In the genomic region with DNA sequence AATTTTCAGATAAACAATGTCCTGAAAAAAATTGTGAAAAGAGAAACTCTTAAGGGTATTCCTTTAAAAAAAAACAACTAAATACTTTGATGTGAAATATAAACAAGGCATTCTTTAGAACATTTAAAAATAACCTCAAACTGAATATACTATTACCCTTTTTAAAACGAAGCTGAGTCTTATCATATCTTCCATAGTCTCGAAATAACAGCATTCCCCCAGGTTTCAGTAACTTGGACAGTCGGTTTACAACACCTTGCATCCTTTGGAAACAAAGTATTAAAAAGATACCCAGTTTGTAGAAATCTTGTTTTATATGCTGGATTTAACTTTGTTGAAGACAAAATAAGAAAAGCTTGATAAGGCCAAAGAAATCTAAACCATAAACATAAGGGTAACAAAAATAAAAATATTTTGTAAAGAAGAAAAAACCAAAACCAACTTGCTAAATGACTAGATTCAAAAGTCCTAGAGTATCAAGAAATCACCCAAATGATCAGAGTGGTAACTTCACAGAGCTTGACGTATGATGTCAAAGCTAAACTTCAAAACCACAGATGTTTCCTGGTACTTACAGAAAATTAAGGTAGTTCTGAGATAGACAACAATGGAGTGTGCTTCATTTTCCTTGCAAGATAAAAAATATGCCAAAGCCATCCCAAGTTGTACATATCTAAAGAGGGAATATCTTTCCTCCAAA, we compare ENCODE assay signal across 13 cellular contexts.
DNase-seq lines count a peak whose midpoint lies in the region; ATAC-seq and TF ChIP-seq lines count a peak whose summit lies in the region.
"Had no signal": no experiment of that assay in that cellular context is flagged by ENCODE, and none has a peak within 500 bp of the region (broad histone marks: within the 10 kb centered on the region; RNA-seq: fewer than 3 reads in every experiment).

No MANE protein-coding gene starts in this region.

- no peaks in the 10 kb centered on the region for H3K27me3 Mint-ChIP-seq in CD4-positive, alpha-beta T cell

- no peaks in the 10 kb centered on the region for H3K9me3 Mint-ChIP-seq in CD4-positive, alpha-beta T cell

- peak overlapping the region; percentile 52 for H3K4me3 Mint-ChIP-seq in CD4-positive, alpha-beta T cell

- CTCF ChIA-PET in CD4-positive, alpha-beta T cell (lab: Charles Lee) = interaction anchor here (1.3 kb wide), 1 partner anchor 9 kb away, joined by 4 read pairs; no protein-coding TSS in a partner anchor

- DNase-seq in CD4-positive, alpha-beta T cell = no peak
- peak; percentile 62 for DNase-seq in central memory CD4-positive, alpha-beta T cell
- DNase-seq in SHP77 (lab: John Stamatoyannopoulos, UW) = no peak
- DNase-seq: C1 segment of cervical spinal cord; stimulated activated CD4-positive, alpha-beta T cell treated with anti-CD3 and anti-CD28 coated beads, Interleukin-4, amount 100 ng/mL, for 1 hour; thyroid gland had no signal

- peak; percentile 94 for ATAC-seq in CD4-positive, alpha-beta T cell (ENCODE audit: poor library complexity)
- ATAC-seq in GM19035 (IDR thresholded peaks at IDR 0.05; ENCODE audit: unreplicated experiment) (peak; percentile 38), HG03565 (IDR thresholded peaks at IDR 0.05; ENCODE audit: unreplicated experiment) (peak; percentile 55), HG03159 (IDR thresholded peaks at IDR 0.05; ENCODE audit: unreplicated experiment) (no peak), GM21367 (IDR thresholded peaks at IDR 0.05; ENCODE audit: unreplicated experiment) (no peak), HG02588 (IDR thresholded peaks at IDR 0.05; ENCODE audit: unreplicated experiment) (no peak)
- ATAC-seq: esophagus mucosa had no signal

- no peaks in the 10 kb centered on the region for H3K9me3 ChIP-seq in CD4-positive, alpha-beta T cell (ENCODE audit: control insufficient read depth, low read length)
- H3K9me3 ChIP-seq: MG63, thyroid gland had no signal

- POLR2A ChIA-PET in CD4-positive, alpha-beta T cell (lab: Charles Lee) = interaction anchor here (1.2 to 2.6 kb wide), 6 partner anchors 8 to 166 kb away, joined by 3 to 14 read pairs (median 7); a partner anchor contains a TSS

- peak overlapping the region; percentile 72 for H3K27ac Mint-ChIP-seq in CD4-positive, alpha-beta T cell

- peaks cover 49% of the 10 kb centered on the region for H3K4me1 Mint-ChIP-seq in CD4-positive, alpha-beta T cell (ENCODE audit: low read depth)

- no peaks in the 10 kb centered on the region for H3K27me3 ChIP-seq in CD4-positive, alpha-beta T cell (ENCODE audit: control insufficient read depth, insufficient read depth, low read length)
- H3K27me3 ChIP-seq: MG63, thyroid gland had no signal

- H3K27ac ChIP-seq in CD4-positive, alpha-beta T cell (ENCODE audit: low read depth, low read length) = no peak overlapping the region
- H3K27ac ChIP-seq: thyroid gland had no signal

- no peak for TF ChIP-seq CTCF in CD4-positive, alpha-beta T cell (IDR thresholded peaks at IDR 0.05)

- intact Hi-C loops in CD4-positive, alpha-beta T cell (cut with DNase I, micrococcal nuclease) = loop anchor here (10.0 kb wide), 3 partner anchors 89 to 351 kb away; a partner anchor contains a TSS

- H3K36me3 Mint-ChIP-seq in CD4-positive, alpha-beta T cell (ENCODE audit: low read depth) = peaks cover 9% of the 10 kb centered on the region

Comparison
In these comparisons a context has a peak if more than half of its experiments do, and no peak if none do; other contexts are left out.
1. ATAC-seq: peak in CD4-positive, alpha-beta T cell (single experiment), GM19035 (single experiment) and HG03565 (single experiment); none in HG03159 (single experiment), GM21367 (single experiment) and HG02588 (single experiment).